Comparison of ENCODE assay signal across 22 cellular contexts in the genomic region with DNA sequence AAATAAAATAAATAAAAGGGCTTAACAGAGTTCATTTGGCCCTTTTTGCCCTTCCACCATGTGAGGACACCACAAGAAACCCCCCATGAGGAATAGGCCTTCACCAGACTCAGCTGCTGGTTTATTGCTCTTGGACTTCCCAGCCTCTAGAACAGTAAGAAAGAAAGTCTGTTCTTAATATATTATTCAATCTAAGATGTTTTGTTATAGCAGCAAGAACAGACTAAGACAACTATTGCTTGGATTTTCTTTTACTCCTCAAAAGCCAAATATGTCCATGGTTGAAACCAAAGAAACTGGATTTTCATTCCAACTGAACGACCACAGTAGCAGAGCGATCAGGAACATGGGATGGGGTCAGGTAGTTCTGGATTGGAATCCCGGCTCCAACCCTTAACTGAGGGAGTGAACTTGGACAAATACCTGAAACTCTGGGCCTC.
"Had no signal": no experiment of that assay in that cellular context is flagged by ENCODE, and none has a peak within 500 bp of the region (broad histone marks: within the 10 kb centered on the region; RNA-seq: fewer than 3 reads in every experiment).

No MANE protein-coding gene starts in this region.

- ATAC-seq: left ventricle myocardium superior; lower lobe of right lung; natural killer cell treated with Interleukin-12 subunit alpha and Interleukin-12 subunit beta and Interleukin-15 and Interleukin-18, amount 100 ng/mL, for 72 hours; sciatic nerve had no signal

- H3K36me3 ChIP-seq: esophagus squamous epithelium, lower lobe of right lung, neutrophil, pancreas, stomach, thyroid gland had no signal

- H3K27ac Mint-ChIP-seq: natural killer cell treated with Interleukin-12 subunit alpha and Interleukin-12 subunit beta and Interleukin-15 and Interleukin-18, amount 100 ng/mL, for 72 hours had no signal

- H3K27me3 ChIP-seq: dorsolateral prefrontal cortex, esophagus squamous epithelium, neutrophil, pancreas, stomach, thyroid gland had no signal

- H3K9me3 ChIP-seq: lower lobe of right lung, neutrophil, pancreas, thyroid gland had no signal

- H3K9me3 Mint-ChIP-seq: natural killer cell treated with Interleukin-12 subunit alpha and Interleukin-12 subunit beta and Interleukin-15 and Interleukin-18, amount 100 ng/mL, for 72 hours had no signal

- H3K27ac ChIP-seq: esophagus squamous epithelium, lower lobe of right lung, neutrophil, pancreas, stomach, thyroid gland had no signal

- H3K27me3 Mint-ChIP-seq: naive B cell; natural killer cell treated with Interleukin-12 subunit alpha and Interleukin-12 subunit beta and Interleukin-15 and Interleukin-18, amount 100 ng/mL, for 72 hours had no signal

- H3K4me1 Mint-ChIP-seq: naive B cell had no signal

- DNase-seq: dorsolateral prefrontal cortex; effector CD4-positive, alpha-beta T cell; erythroblast; esophagus squamous epithelium; foreskin melanocyte; left ventricle myocardium superior; lower lobe of right lung; naive B cell; pancreas; stimulated activated CD4-positive, alpha-beta T cell treated with anti-CD3 and anti-CD28 coated beads, Interleukin-12 subunit alpha, Interleukin-12 subunit beta, amount 100 ng/mL, for 4 hours; stimulated activated CD4-positive, alpha-beta T cell treated with anti-CD3 and anti-CD28 coated beads, Interleukin-1b, Interleukin-23, amount 100 ng/mL, for 48 hours; stimulated activated CD4-positive, alpha-beta T cell treated with anti-CD3 and anti-CD28 coated beads, Interleukin-4, amount 100 ng/mL, for 1 hour; stimulated activated CD8-positive, alpha-beta memory T cell treated with anti-CD3 and anti-CD28 coated beads, Interleukin-4, amount 100 ng/mL, for 48 hours; stimulated activated naive CD4-positive, alpha-beta T cell treated with Interleukin-2 at 50 U/mL for 16 hours; stomach; thyroid gland; trophoblast cell had no signal

- H3K36me3 Mint-ChIP-seq: natural killer cell treated with Interleukin-12 subunit alpha and Interleukin-12 subunit beta and Interleukin-15 and Interleukin-18, amount 100 ng/mL, for 72 hours had no signal

- H3K4me1 ChIP-seq: lower lobe of right lung, stomach, thyroid gland had no signal

- H3K4me3 ChIP-seq: dorsolateral prefrontal cortex, esophagus squamous epithelium, lower lobe of right lung, pancreas, smooth muscle cell, stomach, thyroid gland had no signal

- H3K4me3 Mint-ChIP-seq: naive B cell; natural killer cell treated with Interleukin-12 subunit alpha and Interleukin-12 subunit beta and Interleukin-15 and Interleukin-18, amount 100 ng/mL, for 72 hours; neural crest cell had no signal
